18 cellular contexts compared by ENCODE assay signal in the genomic region with DNA sequence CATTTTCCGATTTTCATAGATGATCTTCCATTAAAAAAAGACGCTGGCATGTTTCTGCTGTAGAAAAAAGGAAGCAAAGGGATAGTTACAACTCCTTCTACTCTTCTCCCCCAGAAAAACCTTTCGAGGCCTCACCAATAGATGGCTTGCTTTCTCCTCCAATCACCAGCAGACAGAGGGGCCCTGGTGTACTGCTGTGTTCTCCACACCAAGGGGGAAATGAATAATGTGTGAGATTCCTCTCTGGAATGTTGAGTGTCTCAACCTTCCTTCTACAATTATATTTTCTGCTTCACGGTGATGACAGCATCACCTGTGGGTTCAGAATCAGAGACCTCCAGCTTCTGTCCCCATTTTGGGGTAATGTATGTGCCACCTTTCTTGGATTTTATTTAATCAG.
"Had no signal": no experiment of that assay in that cellular context is flagged by ENCODE, and none has a peak within 500 bp of the region (broad histone marks: within the 10 kb centered on the region; RNA-seq: fewer than 3 reads in every experiment).

No MANE protein-coding gene starts in this region.

- H3K27ac Mint-ChIP-seq: activated CD8-positive, alpha-beta T cell treated with anti-CD3 and anti-CD28 coated beads for 36 hours; activated naive CD8-positive, alpha-beta T cell; dendritic cell treated with granulocyte-macrophage colony-stimulating factor and Interleukin-4, amounts not matched to agents 40 ng/mL and 50 ng/mL, for 4 days; effector memory CD8-positive, alpha-beta T cell; nephron; T-helper 1 cell treated with Interleukin-12 subunit alpha and Interleukin-12 subunit beta and Interleukin-4 antibody, amounts not matched to agents 30 μg/mL and 1 μg/mL, for 36 hours had no signal

- H3K9me3 ChIP-seq: right atrium auricular region had no signal

- H3K4me1 ChIP-seq: right atrium auricular region had no signal

- ATAC-seq: activated CD8-positive, alpha-beta T cell treated with anti-CD3 and anti-CD28 coated beads for 36 hours; activated T-cell treated with anti-CD3 and anti-CD28 coated beads, Interleukin-2, amount 50 U/mL, for 4 hours; effector memory CD8-positive, alpha-beta T cell had no signal

- H3K27me3 Mint-ChIP-seq: activated CD8-positive, alpha-beta T cell treated with anti-CD3 and anti-CD28 coated beads for 36 hours; activated naive CD8-positive, alpha-beta T cell; dendritic cell treated with granulocyte-macrophage colony-stimulating factor and Interleukin-4, amounts not matched to agents 40 ng/mL and 50 ng/mL, for 4 days; effector memory CD8-positive, alpha-beta T cell had no signal

- H3K27ac ChIP-seq: brain microvascular endothelial cell, right atrium auricular region had no signal

- H3K36me3 Mint-ChIP-seq: activated naive CD8-positive, alpha-beta T cell had no signal

- H3K4me1 Mint-ChIP-seq: nephron had no signal

- H3K4me3 ChIP-seq: right atrium auricular region had no signal

- H3K27me3 ChIP-seq: brain microvascular endothelial cell, right atrium auricular region had no signal

- H3K36me3 ChIP-seq: brain microvascular endothelial cell, right atrium auricular region had no signal

- DNase-seq: activated CD4-positive, alpha-beta T cell treated with anti-CD3 and anti-CD28 coated beads for 4 hours; activated CD8-positive, alpha-beta T cell treated with anti-CD3 and anti-CD28 coated beads for 36 hours; activated gamma-delta T cell; activated T-cell treated with anti-CD3 and anti-CD28 coated beads, Interleukin-2, amount 50 U/mL, for 4 hours; brain microvascular endothelial cell; effector memory CD8-positive, alpha-beta T cell; hypothalamus; nucleus accumbens; posterior cingulate gyrus; small intestine; stimulated activated CD4-positive, alpha-beta T cell treated with anti-CD3 and anti-CD28 coated beads, Interleukin-4, amount 100 ng/mL, for 24 hours; stimulated activated naive CD4-positive, alpha-beta T cell treated with Interleukin-2 at 50 U/mL for 16 hours; substantia nigra had no signal

- H3K4me3 Mint-ChIP-seq: activated CD8-positive, alpha-beta T cell treated with anti-CD3 and anti-CD28 coated beads for 36 hours; activated naive CD8-positive, alpha-beta T cell; activated T-cell treated with anti-CD3 and anti-CD28 coated beads, Interleukin-2, amount 50 U/mL, for 4 hours; dendritic cell treated with granulocyte-macrophage colony-stimulating factor and Interleukin-4, amounts not matched to agents 40 ng/mL and 50 ng/mL, for 4 days; effector memory CD8-positive, alpha-beta T cell; nephron; T-helper 1 cell treated with Interleukin-12 subunit alpha and Interleukin-12 subunit beta and Interleukin-4 antibody, amounts not matched to agents 30 μg/mL and 1 μg/mL, for 36 hours had no signal
